In genomic region chr4:26985836-26986235, GRCh38 we compare ENCODE assay signal across 1 cellular context.
TF ChIP-seq lines count a peak whose summit lies in the region.

No MANE protein-coding gene starts in this region.

TF ChIP-seq in GM23338, 12 proteins besides CTCF, POLR2A, EP300 and RAD21 (continued from another document):
- TF ChIP-seq ETS1 (IDR thresholded peaks at IDR 0.05) (no peak), CREB1 (CRISPR knock-in tag; IDR thresholded peaks at IDR 0.05; ENCODE audit: low read depth) (no peak), STAT1 (IDR thresholded peaks at IDR 0.05; ENCODE audit: unreplicated experiment) (no peak), ZNF114 (CRISPR knock-in tag; IDR thresholded peaks at IDR 0.05) (no peak), JUNB (IDR thresholded peaks at IDR 0.05; ENCODE audit: unreplicated experiment) (no peak), ZNF331 (CRISPR knock-in tag; IDR thresholded peaks at IDR 0.05; ENCODE audit: low read depth) (no peak), POLR2AphosphoS5 (IDR thresholded peaks at IDR 0.05; ENCODE audit: low read depth) (no peak), NANOG (IDR thresholded peaks at IDR 0.05; ENCODE audit: borderline replicate concordance) (no peak)
